Comparison of ENCODE assay signal across 17 cellular contexts in genomic region chr22:28172948-28173360, GRCh38.
DNase-seq lines count a peak whose midpoint lies in the region; ATAC-seq, FAIRE-seq and TF ChIP-seq lines count a peak whose summit lies in the region.
"Had no signal": no experiment of that assay in that cellular context is flagged by ENCODE, and none has a peak within 500 bp of the region (broad histone marks: within the 10 kb centered on the region; RNA-seq: fewer than 3 reads in every experiment).

No MANE protein-coding gene starts in this region.

- no peak for TF ChIP-seq EP300 in A549 (IDR thresholded peaks at IDR 0.05)
- no peak for TF ChIP-seq EP300 in transverse colon (IDR thresholded peaks at IDR 0.05; ENCODE audit: low read depth)

- H3K79me2 ChIP-seq in PC-3 (ENCODE audit: low read length) = no peaks in the 10 kb centered on the region

- WGBS in A549 (ENCODE audit: missing lambda C conversion rate) = 9% methylated on average over 3 of the region's 3 CpGs
- 6 to 11% methylated on average over 2 to 3 of the region's 3 CpGs for WGBS in transverse colon (ENCODE audit: low coverage in 1 of 2), 2 donors

- no peak for TF ChIP-seq POLR2A in A549 (IDR thresholded peaks at IDR 0.05; ENCODE audit: low read length)
- TF ChIP-seq POLR2A in transverse colon (IDR thresholded peaks at IDR 0.05) = no peak

- peaks cover 3% of the 10 kb centered on the region; the same call in 1 of the 2 replicates for H3K36me3 Mint-ChIP-seq in HFFc6 (ENCODE audit: low read depth)
- H3K36me3 Mint-ChIP-seq: activated naive CD4-positive, alpha-beta T cell treated with anti-CD3 and anti-CD28 coated beads, Interleukin-2, amount 50 U/mL, for 24 hours had no signal

- H3K27me3 ChIP-seq in PC-3 (ENCODE audit: low read length) = no peaks in the 10 kb centered on the region
- no peaks in the 10 kb centered on the region for H3K27me3 ChIP-seq in transverse colon
- H3K27me3 ChIP-seq: SJCRH30, upper lobe of left lung had no signal

- H2AFZ ChIP-seq in PC-3 (ENCODE audit: low read length) = no peak overlapping the region

- intact Hi-C loops in PC-3 (cut with micrococcal nuclease) = no loop called here
- intact Hi-C loops in transverse colon (cut with DNase I; ENCODE audit: low total_unique reads) = no loop called here

- H3K36me3 ChIP-seq in PC-3 (ENCODE audit: low read depth, low read length) (no peaks in the 10 kb centered on the region), transverse colon (no peaks in the 10 kb centered on the region)
- H3K36me3 ChIP-seq: SJCRH30, upper lobe of left lung had no signal

- no peak overlapping the region; the same call in 1 of the 2 replicates for H3K4me3 Mint-ChIP-seq in HFFc6
- H3K4me3 Mint-ChIP-seq: activated naive CD4-positive, alpha-beta T cell treated with anti-CD3 and anti-CD28 coated beads, Interleukin-2, amount 50 U/mL, for 24 hours had no signal

- H3K9me3 Mint-ChIP-seq in HFFc6 = peaks cover 2% of the 10 kb centered on the region
- H3K9me3 Mint-ChIP-seq: activated naive CD4-positive, alpha-beta T cell treated with anti-CD3 and anti-CD28 coated beads, Interleukin-2, amount 50 U/mL, for 24 hours had no signal

- CTCF ChIA-PET in A549 (lab: Yijun Ruan, JAX) (no interaction called here), PC-3 (lab: Charles Lee) (interaction anchor here (1.0 kb wide), 1 partner anchor 60 kb away, joined by 4 read pairs; no protein-coding TSS in a partner anchor)

- no peaks in the 10 kb centered on the region for H4K20me1 ChIP-seq in PC-3 (ENCODE audit: low read length)

- H3K9me3 ChIP-seq in A549 (no peaks in the 10 kb centered on the region), PC-3 (ENCODE audit: low read length) (no peaks in the 10 kb centered on the region), transverse colon (no peaks in the 10 kb centered on the region)
- H3K9me3 ChIP-seq: upper lobe of left lung had no signal

- H3K4me1 Mint-ChIP-seq in HFFc6 (ENCODE audit: low read depth) = peaks cover 16% of the 10 kb centered on the region
- H3K4me1 Mint-ChIP-seq: activated naive CD4-positive, alpha-beta T cell treated with anti-CD3 and anti-CD28 coated beads, Interleukin-2, amount 50 U/mL, for 24 hours had no signal

- POLR2A ChIA-PET in A549 (lab: Yijun Ruan, JAX) = no interaction called here
- POLR2A ChIA-PET in PC-3 (lab: Charles Lee; ENCODE audit: unreplicated experiment) = no interaction called here

- no peak for ATAC-seq in A549
- peak; percentile 92 for ATAC-seq in PC-3
- no peak for ATAC-seq in HG02870 (IDR thresholded peaks at IDR 0.05; ENCODE audit: unreplicated experiment)
- ATAC-seq: left cardiac atrium had no signal

- TF ChIP-seq CTCF in A549 (IDR thresholded peaks at IDR 0.05) = no peak
- TF ChIP-seq CTCF in HFFc6 (IDR thresholded peaks at IDR 0.05) = no peak
- no peak for TF ChIP-seq CTCF in PC-3 (conservative IDR thresholded peaks at IDR 0.05; ENCODE audit: low read depth, low read length)
- TF ChIP-seq CTCF in epithelial cell of esophagus (IDR thresholded peaks at IDR 0.05; ENCODE audit: insufficient read depth, low read depth, low read length, missing control alignments) = no peak
- no peak for TF ChIP-seq CTCF in transverse colon (IDR thresholded peaks at IDR 0.05)

- FAIRE-seq in A549 (lab: Jason Lieb, UNC) = no peak
- FAIRE-seq: endometrium had no signal

- no peak for DNase-seq in A549 (ENCODE audit: low read depth in 1 of 2, low spot score in 1 of 2)
- DNase-seq in HFFc6 = peak; percentile 57
- peak; percentile 55 for DNase-seq in PC-3
- peak; percentile 91 for DNase-seq in epithelial cell of esophagus (ENCODE audit: low read depth)
- DNase-seq in NOMO-1 (lab: John Stamatoyannopoulos, UW; ENCODE audit: unreplicated experiment in 2 of 2) = no peak
- DNase-seq in transverse colon = no peak
- DNase-seq in activated T-cell treated with anti-CD3 and anti-CD28 coated beads for 4 hours = no peak
- DNase-seq: caudate nucleus, glutamatergic neuron, GOT3, Karpas-422, left cardiac atrium, upper lobe of left lung had no signal

- no peak overlapping the region for H3K4me3 ChIP-seq in A549
- H3K4me3 ChIP-seq in PC-3 (ENCODE audit: low read length) = no peak overlapping the region
- H3K4me3 ChIP-seq in epithelial cell of esophagus (ENCODE audit: low read length) = no peak overlapping the region
- H3K4me3 ChIP-seq in transverse colon = no peak overlapping the region
- H3K4me3 ChIP-seq: SJCRH30, upper lobe of left lung had no signal

- in situ Hi-C loops in transverse colon (cut with MboI; ENCODE audit: low pct_ligation_motif_present in 1 of 4, low pct_unique_long_range_greater_than_20kb in 1 of 4, low sequenced_read_pairs in 3 of 4) = no loop called here

- peak overlapping the region; percentile 29; the same call in 1 of the 2 replicates for H3K27ac Mint-ChIP-seq in HFFc6
- H3K27ac Mint-ChIP-seq: activated naive CD4-positive, alpha-beta T cell treated with anti-CD3 and anti-CD28 coated beads, Interleukin-2, amount 50 U/mL, for 24 hours had no signal

- BruUV-seq in PC-3 (replicated peaks; lab: Mats Ljungman, UMichigan) = no TSS peak

- H3K9ac ChIP-seq in PC-3 (ENCODE audit: low read length) = no peak overlapping the region

- H3K27ac ChIP-seq in A549 = no peak overlapping the region
- no peak overlapping the region for H3K27ac ChIP-seq in PC-3 (ENCODE audit: low read length)
- no peak overlapping the region for H3K27ac ChIP-seq in transverse colon
- H3K27ac ChIP-seq: SJCRH30, upper lobe of left lung had no signal

- no peaks in the 10 kb centered on the region for H3K27me3 Mint-ChIP-seq in HFFc6 (ENCODE audit: insufficient read depth)
- H3K27me3 Mint-ChIP-seq: activated naive CD4-positive, alpha-beta T cell treated with anti-CD3 and anti-CD28 coated beads, Interleukin-2, amount 50 U/mL, for 24 hours had no signal

- no peaks in the 10 kb centered on the region for H3K9me2 ChIP-seq in PC-3 (replicated peaks; ENCODE audit: low read length)

- H3F3A ChIP-seq in PC-3 (ENCODE audit: low read length, unreplicated experiment) = no peaks in the 10 kb centered on the region

- H3K4me2 ChIP-seq in A549 = 0 out of 3 replicates have a peak overlapping the region, but pooled peaks have one; percentile 9
- peak overlapping the region; percentile 29; the same call in 1 of the 2 replicates for H3K4me2 ChIP-seq in PC-3 (ENCODE audit: low read length)

- H3K4me1 ChIP-seq in A549 (peaks cover 7% of the 10 kb centered on the region; the same call in 1 of the 3 replicates), PC-3 (ENCODE audit: insufficient read depth, low read length) (peaks cover 9% of the 10 kb centered on the region), transverse colon (peaks cover 0 to 18% (median 5%) of the 10 kb centered on the region in 4 donors)
- H3K4me1 ChIP-seq: SJCRH30 had no signal

- TF ChIP-seq RAD21 in A549 (conservative IDR thresholded peaks at IDR 0.05 in 1 of 2, IDR thresholded peaks at IDR 0.05 in 1 of 2) = no peak

TF ChIP-seq in A549, 52 proteins besides CTCF, POLR2A, EP300 and RAD21:
- TF ChIP-seq ELK1 (IDR thresholded peaks at IDR 0.05; ENCODE audit: low read depth, low read length) (no peak), RFX5 (IDR thresholded peaks at IDR 0.05) (no peak), HOXB13 (CRISPR knock-in tag; IDR thresholded peaks at IDR 0.05; ENCODE audit: low read depth) (no peak), MAFK (IDR thresholded peaks at IDR 0.05; ENCODE audit: partially characterized antibody) (no peak), JUNB (IDR thresholded peaks at IDR 0.05) (no peak), CBX8 (IDR thresholded peaks at IDR 0.05) (no peak), PBX3 (IDR thresholded peaks at IDR 0.05) (no peak), HMGXB4 (CRISPR knock-in tag; IDR thresholded peaks at IDR 0.05; ENCODE audit: borderline replicate concordance) (no peak), TFCP2L1 (CRISPR knock-in tag; IDR thresholded peaks at IDR 0.05) (no peak)

Comparison
In these comparisons a context has a peak if more than half of its experiments do, and no peak if none do; other contexts are left out.
1. DNase-seq: peak in HFFc6 (single experiment), PC-3 (single experiment) and epithelial cell of esophagus (single experiment); none in A549 (0 of 2), NOMO-1 (0 of 2), transverse colon (single experiment) and activated T-cell treated with anti-CD3 and anti-CD28 coated beads for 4 hours (single experiment).